22 cellular contexts compared by ENCODE assay signal in genomic region chr15:59723686-59724336, GRCh38. TPM values are rescaled to one million over a fixed set of nuclear protein-coding genes. Genes with fewer than 3 reads are reported as not detected.
DNase-seq lines count a peak whose midpoint lies in the region; ATAC-seq, FAIRE-seq and TF ChIP-seq lines count a peak whose summit lies in the region.
"Had no signal": no experiment of that assay in that cellular context is flagged by ENCODE, and none has a peak within 500 bp of the region (broad histone marks: within the 10 kb centered on the region; RNA-seq: fewer than 3 reads in every experiment).

No MANE protein-coding gene starts in this region.

- no peak overlapping the region for H3K27ac ChIP-seq in A549
- H3K27ac ChIP-seq in HEK293 (ENCODE audit: extremely low read depth, low read depth, low read length), result no peak overlapping the region
- no peak overlapping the region for H3K27ac ChIP-seq in lung (ENCODE audit: low read depth in 1 of 2, low read length in 1 of 2)
- H3K27ac ChIP-seq: HL-60 had no signal

- FAIRE-seq in A549 (lab: Jason Lieb, UNC), result no peak
- FAIRE-seq: H1 had no signal

- H3K36me3 Mint-ChIP-seq in T-cell, result no peaks in the 10 kb centered on the region
- H3K36me3 Mint-ChIP-seq: CD4-positive, alpha-beta memory T cell had no signal

- no peak for TF ChIP-seq RAD21 in A549 (conservative IDR thresholded peaks at IDR 0.05 in 1 of 2, IDR thresholded peaks at IDR 0.05 in 1 of 2)

- ATAC-seq in A549 (peak in 1 of 2 experiments; percentile 42; a peak in 3 of 6 replicates), lung (ENCODE audit: insufficient read depth, low FRiP score) (no peak), T-cell (replicated peaks in 1 of 4) (no peak), GM18502 (IDR thresholded peaks at IDR 0.05; ENCODE audit: poor library complexity, unreplicated experiment) (no peak)

- H3K27me3 Mint-ChIP-seq in T-cell, result peaks cover 3 to 7% of the 10 kb centered on the region in 2 donors

- DNase-seq in A549 (ENCODE audit: low read depth in 1 of 2, low spot score in 1 of 2) (no peak), epithelial cell of esophagus (ENCODE audit: low read depth) (peak; percentile 28), lung (ENCODE audit: low spot score) (peak; percentile 19), T-cell (no peak), midbrain (lab: John Stamatoyannopoulos, UW) (no peak)
- DNase-seq: C1 segment of cervical spinal cord; CD4-positive, alpha-beta memory T cell; COR-L47; DMS53; HCEC 1CT; Karpas-422; NCI-H1048; NCI-H1417; NCI-H1694; NCI-H2227 treated with DMSO at 0.1 percent for 48 hours; NCI-H526 treated with DMSO at 0.1 percent for 48 hours; SK-N-SH; SW 1271 had no signal

- WGBS in A549 (ENCODE audit: missing lambda C conversion rate), result 47% methylated on average over 7 of the region's 7 CpGs
- WGBS in lung, 2 donors, result 78 to 91% methylated on average over 6 to 7 of the region's 7 CpGs

- H3K9me3 ChIP-seq in A549 (no peaks in the 10 kb centered on the region), HEK293 (ENCODE audit: control insufficient read depth, insufficient read depth, low read depth, low read length) (no peaks in the 10 kb centered on the region), lung (ENCODE audit: control insufficient read depth in 2 of 2, insufficient read depth in 1 of 2, low read length in 1 of 2) (no peaks in the 10 kb centered on the region)
- H3K9me3 ChIP-seq: SK-N-SH had no signal

- no peaks in the 10 kb centered on the region for H3K27me3 ChIP-seq in lung (ENCODE audit: control insufficient read depth, insufficient read depth)

- TF ChIP-seq CTCF in A549 (IDR thresholded peaks at IDR 0.05), result no peak
- no peak for TF ChIP-seq CTCF in HEK293 (tag by site-specific recombination; IDR thresholded peaks at IDR 0.05)
- TF ChIP-seq CTCF in epithelial cell of esophagus (IDR thresholded peaks at IDR 0.05; ENCODE audit: insufficient read depth, low read depth, low read length, missing control alignments), result no peak
- TF ChIP-seq CTCF in lung (IDR thresholded peaks at IDR 0.05; ENCODE audit: control extremely low read depth, extremely low read depth), result no peak

- no peak overlapping the region for H3K4me3 Mint-ChIP-seq in T-cell
- H3K4me3 Mint-ChIP-seq: CD4-positive, alpha-beta memory T cell had no signal

- H3K9me3 Mint-ChIP-seq in T-cell, result no peaks in the 10 kb centered on the region
- H3K9me3 Mint-ChIP-seq: CD4-positive, alpha-beta memory T cell had no signal

- no peak for TF ChIP-seq POLR2A in A549 (IDR thresholded peaks at IDR 0.05; ENCODE audit: low read length)

- H3K4me1 Mint-ChIP-seq in T-cell, result peaks cover 0 to 2% (median 2%) of the 10 kb centered on the region in 3 donors

- CTCF ChIA-PET in A549 (lab: Yijun Ruan, JAX) (interaction anchor here (0.6 to 7.2 kb wide), 50 partner anchors 8 to 1193 kb away, joined by 3 to 148 read pairs (median 4); partner anchors contain the start of gene BNIP2), HEK293 (lab: Yijun Ruan, JAX) (interaction anchor here (0.7 to 5.2 kb wide), 17 partner anchors 8 to 797 kb away, joined by 3 to 60 read pairs (median 5); no protein-coding TSS in a partner anchor), T-cell (lab: Charles Lee) (interaction anchor here (0.6 to 3.6 kb wide), 10 partner anchors 13 to 603 kb away, joined by 3 to 40 read pairs (median 4); no protein-coding TSS in a partner anchor)

- H3K4me1 ChIP-seq in A549 (peaks cover 8% of the 10 kb centered on the region; the same call in 2 of the 3 replicates), HEK293 (ENCODE audit: control insufficient read depth, insufficient read depth, low read length) (no peaks in the 10 kb centered on the region), lung (ENCODE audit: control insufficient read depth in 2 of 2, insufficient read depth in 2 of 2, low read length in 2 of 2) (no peaks in the 10 kb centered on the region)

- H3K4me2 ChIP-seq in A549, result peak overlapping the region; percentile 55; the same call in 1 of the 3 replicates
- H3K4me2 ChIP-seq: SK-N-SH had no signal

- POLR2A ChIA-PET in A549 (lab: Yijun Ruan, JAX), result no interaction called here
- POLR2A ChIA-PET in HEK293 (lab: Yijun Ruan, JAX), result no interaction called here
- POLR2A ChIA-PET in T-cell (lab: Charles Lee), result no interaction called here

- no peak for TF ChIP-seq EP300 in A549 (IDR thresholded peaks at IDR 0.05)

- H3K36me3 ChIP-seq in HEK293 (ENCODE audit: control insufficient read depth in 2 of 2, insufficient read depth in 1 of 2, low read length in 2 of 2) (no peaks in the 10 kb centered on the region), lung (ENCODE audit: control insufficient read depth in 2 of 2, insufficient read depth in 2 of 2, low read length in 2 of 2) (no peaks in the 10 kb centered on the region)

- no peak overlapping the region for H3K27ac Mint-ChIP-seq in T-cell
- H3K27ac Mint-ChIP-seq: CD4-positive, alpha-beta memory T cell had no signal

- no peak overlapping the region for H3K4me3 ChIP-seq in A549
- H3K4me3 ChIP-seq in HEK293 (ENCODE audit: low read depth, low read length), result no peak overlapping the region
- H3K4me3 ChIP-seq in epithelial cell of esophagus (ENCODE audit: low read length), result no peak overlapping the region
- no peak overlapping the region for H3K4me3 ChIP-seq in lung

TF ChIP-seq in A549, 52 proteins besides CTCF, POLR2A, EP300 and RAD21 (continues in another document):
- TF ChIP-seq HDAC2 (IDR thresholded peaks at IDR 0.05), result no peak
- no peak for TF ChIP-seq RNF2 (IDR thresholded peaks at IDR 0.05; ENCODE audit: borderline replicate concordance, low read depth)
- TF ChIP-seq, protein P1, sequence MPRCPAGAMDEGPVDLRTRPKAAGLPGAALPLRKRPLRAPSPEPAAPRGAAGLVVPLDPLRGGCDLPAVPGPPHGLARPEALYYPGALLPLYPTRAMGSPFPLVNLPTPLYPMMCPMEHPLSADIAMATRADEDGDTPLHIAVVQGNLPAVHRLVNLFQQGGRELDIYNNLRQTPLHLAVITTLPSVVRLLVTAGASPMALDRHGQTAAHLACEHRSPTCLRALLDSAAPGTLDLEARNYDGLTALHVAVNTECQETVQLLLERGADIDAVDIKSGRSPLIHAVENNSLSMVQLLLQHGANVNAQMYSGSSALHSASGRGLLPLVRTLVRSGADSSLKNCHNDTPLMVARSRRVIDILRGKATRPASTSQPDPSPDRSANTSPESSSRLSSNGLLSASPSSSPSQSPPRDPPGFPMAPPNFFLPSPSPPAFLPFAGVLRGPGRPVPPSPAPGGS (IDR thresholded peaks at IDR 0.05), result no peak
- TF ChIP-seq HOXA7 (CRISPR knock-in tag; IDR thresholded peaks at IDR 0.05), result no peak
- no peak for TF ChIP-seq FOSB (CRISPR knock-in tag; IDR thresholded peaks at IDR 0.05)
- TF ChIP-seq HOXB13 (CRISPR knock-in tag; IDR thresholded peaks at IDR 0.05; ENCODE audit: low read depth), result no peak
- no peak for TF ChIP-seq FOSL2 (IDR thresholded peaks at IDR 0.05)
- TF ChIP-seq FOSL2 (CRISPR knock-in tag; IDR thresholded peaks at IDR 0.05), result no peak
- TF ChIP-seq JUNB (IDR thresholded peaks at IDR 0.05), result no peak
- TF ChIP-seq PBX3 (IDR thresholded peaks at IDR 0.05), result no peak

TF ChIP-seq in HEK293, 187 proteins besides CTCF, POLR2A, EP300 and RAD21:
- no peak for TF ChIP-seq ZNF16 (tag by site-specific recombination; IDR thresholded peaks at IDR 0.05; ENCODE audit: low read depth)
- TF ChIP-seq GLIS1 (tag by site-specific recombination; IDR thresholded peaks at IDR 0.05), result peak; percentile 33; the same call in 1 of the 2 replicates
- peak; percentile 54; the same call in 1 of the 2 replicates for TF ChIP-seq SCRT2 (tag by site-specific recombination; IDR thresholded peaks at IDR 0.05)
- TF ChIP-seq YY2 (tag by site-specific recombination; IDR thresholded peaks at IDR 0.05), result no peak

RNA-seq across cellular contexts. Expression of gene BNIP2, which starts 34.7 kb away (rescaled TPM):
- polyA plus RNA-seq in A549 (2011; rRNA removed), result 93.6 and 146 TPM in 2 replicates
- 70.7 and 79.3 TPM in 2 replicates for polyA plus RNA-seq in A549 (2012; cell fraction: cytosol; rRNA removed)
- 35.6 and 40.7 TPM in 2 replicates for polyA plus RNA-seq in A549 (2012; cell fraction: nucleus; rRNA removed)
- polyA plus RNA-seq in A549 (2017; fragmentation: RNase III; extraction: RNeasy Plus Mini Kit Qiagen cat#74134 plus additional on column Dnase treatment), result 90.8 to 107 TPM (median 101 TPM) in 3 replicates
- polyA minus RNA-seq in A549 (2011; rRNA and poly(A)+ RNA removed), result 23.4 and 24.4 TPM in 2 replicates
- total RNA-seq in lung, result 10 to 100 TPM; 72.1 to 96.6 TPM
- 10 to 100 TPM; 33.6 to 65.3 TPM for polyA plus RNA-seq in lung
- 10 to 100 TPM; 71.5 to 96.5 (median 79.5) TPM for total RNA-seq in T-cell

Comparison
In these comparisons a context has a peak if more than half of its experiments do, and no peak if none do; other contexts are left out.
1. DNase-seq: peak in epithelial cell of esophagus (single experiment) and lung (single experiment); none in A549 (0 of 2), T-cell (0 of 34) and midbrain (single experiment).